Comparison of ENCODE assay signal across 14 cellular contexts in the genomic region with DNA sequence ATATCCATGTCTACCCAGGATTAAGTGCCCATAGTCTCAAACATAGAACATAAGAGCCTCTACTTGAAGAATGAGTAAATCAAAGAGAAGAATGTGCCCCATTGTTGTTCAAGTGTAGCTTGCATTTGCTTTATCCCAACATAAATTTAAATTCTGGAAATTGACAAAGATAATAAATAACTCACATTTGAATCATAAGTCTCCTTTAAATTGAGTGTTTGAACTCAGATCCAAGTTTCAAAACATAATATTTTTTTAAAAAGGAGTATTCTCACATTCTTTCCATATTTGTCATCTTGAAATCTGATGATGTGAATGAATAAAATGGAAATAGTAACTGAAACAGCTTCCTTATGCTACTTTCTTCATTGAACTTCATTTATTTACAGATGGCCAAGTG.
"Had no signal": no experiment of that assay in that cellular context is flagged by ENCODE, and none has a peak within 500 bp of the region (broad histone marks: within the 10 kb centered on the region; RNA-seq: fewer than 3 reads in every experiment).

No MANE protein-coding gene starts in this region.

- H3K4me1 ChIP-seq: right lobe of liver had no signal

- DNase-seq: activated B cell treated with CpG ODN at 0.5 μM for 24 hours; activated CD4-positive, alpha-beta T cell treated with anti-CD3 and anti-CD28 coated beads, Interleukin-2, amount 10 ng/mL, durations not matched to agents 24 days and 14 days; activated CD8-positive, alpha-beta memory T cell treated with anti-CD3 and anti-CD28 coated beads for 24 hours; amygdala; cortex of kidney; effector memory CD4-positive, alpha-beta T cell; mammary epithelial cell; naive thymus-derived CD8-positive, alpha-beta T cell; right lobe of liver; stimulated activated CD4-positive, alpha-beta T cell treated with anti-CD3 and anti-CD28 coated beads, Interleukin-2, amount 100 ng/mL, for 24 hours; stimulated activated naive B cell treated with anti-CD40 and anti-IgM and Interleukin-4, amounts not matched to agents 10 μg/mL and 1 μg/mL and 100 μg/mL, for 72 hours; T-helper 17 cell had no signal

- ATAC-seq: left lobe of liver; naive thymus-derived CD8-positive, alpha-beta T cell; right lobe of liver; stimulated activated naive B cell treated with anti-CD40 and anti-IgM and Interleukin-4, amounts not matched to agents 10 μg/mL and 1 μg/mL and 100 μg/mL, for 72 hours; T-helper 17 cell had no signal

- H3K27ac ChIP-seq: cardiac muscle cell, right lobe of liver had no signal

- H3K9me3 ChIP-seq: right lobe of liver had no signal

- H3K4me3 ChIP-seq: cardiac muscle cell, right lobe of liver had no signal

- H3K27me3 ChIP-seq: cardiac muscle cell, right lobe of liver had no signal

- H3K36me3 ChIP-seq: cardiac muscle cell, right lobe of liver had no signal
